Comparison of ENCODE assay signal across 17 cellular contexts in genomic region chr5:125026900-125027731, GRCh38.
DNase-seq lines count a peak whose midpoint lies in the region; ATAC-seq and TF ChIP-seq lines count a peak whose summit lies in the region.
"Had no signal": no experiment of that assay in that cellular context is flagged by ENCODE, and none has a peak within 500 bp of the region (broad histone marks: within the 10 kb centered on the region; RNA-seq: fewer than 3 reads in every experiment).

No MANE protein-coding gene starts in this region.

- H3K27me3 ChIP-seq in prostate gland (replicated peaks; ENCODE audit: insufficient read depth): no peaks in the 10 kb centered on the region

- no peak overlapping the region for H3K4me3 Mint-ChIP-seq in HFFc6
- H3K4me3 Mint-ChIP-seq: CD8-positive, alpha-beta T cell; stimulated activated naive CD8-positive, alpha-beta T cell treated with anti-CD3 and anti-CD28 coated beads, Interleukin-15, Interleukin-2, amounts not matched to agents 100 ng/mL and 50 ng/mL, for 24 hours had no signal

- no peaks in the 10 kb centered on the region for H3K36me3 Mint-ChIP-seq in HFFc6 (ENCODE audit: low read depth)
- H3K36me3 Mint-ChIP-seq: CD8-positive, alpha-beta T cell had no signal

- peak; percentile 93 for ATAC-seq in esophagus mucosa
- no peak for ATAC-seq in GM18861 (IDR thresholded peaks at IDR 0.05; ENCODE audit: unreplicated experiment)
- no peak for ATAC-seq in GM21367 (IDR thresholded peaks at IDR 0.05; ENCODE audit: unreplicated experiment)
- ATAC-seq: CD8-positive, alpha-beta T cell had no signal

- H3K4me3 ChIP-seq in prostate gland: no peak overlapping the region
- H3K4me3 ChIP-seq: coronary artery had no signal

- no peak overlapping the region for H3K27ac Mint-ChIP-seq in HFFc6
- H3K27ac Mint-ChIP-seq: CD8-positive, alpha-beta T cell; stimulated activated naive CD8-positive, alpha-beta T cell treated with anti-CD3 and anti-CD28 coated beads, Interleukin-15, Interleukin-2, amounts not matched to agents 100 ng/mL and 50 ng/mL, for 24 hours had no signal

- no peak for TF ChIP-seq POLR2A in prostate gland (IDR thresholded peaks at IDR 0.05)

- peaks cover 3% of the 10 kb centered on the region; the same call in 1 of the 2 replicates for H3K27me3 Mint-ChIP-seq in HFFc6 (ENCODE audit: insufficient read depth)
- H3K27me3 Mint-ChIP-seq: stimulated activated naive CD8-positive, alpha-beta T cell treated with anti-CD3 and anti-CD28 coated beads, Interleukin-15, Interleukin-2, amounts not matched to agents 100 ng/mL and 50 ng/mL, for 24 hours had no signal

- intact Hi-C loops in prostate gland (cut with DNase I): no loop called here

- H3K4me1 ChIP-seq in prostate gland (replicated peaks): no peaks in the 10 kb centered on the region

- no peaks in the 10 kb centered on the region for H3K9me3 Mint-ChIP-seq in HFFc6
- H3K9me3 Mint-ChIP-seq: CD8-positive, alpha-beta T cell had no signal

- 62% methylated on average over 6 of the region's 6 CpGs for WGBS in prostate gland

- no peak overlapping the region for H3K27ac ChIP-seq in prostate gland
- H3K27ac ChIP-seq: coronary artery had no signal

- TF ChIP-seq RAD21 in Ishikawa (IDR thresholded peaks at IDR 0.05; ENCODE audit: low read depth): no peak

- TF ChIP-seq CTCF in prostate gland (IDR thresholded peaks at IDR 0.05): no peak
- TF ChIP-seq CTCF in HFFc6 (IDR thresholded peaks at IDR 0.05): no peak

- no peaks in the 10 kb centered on the region for H3K36me3 ChIP-seq in prostate gland

- H3K4me1 Mint-ChIP-seq in HFFc6 (ENCODE audit: low read depth): peaks cover 9% of the 10 kb centered on the region

- no peak; the same call in 1 of the 2 replicates for TF ChIP-seq EP300 in Ishikawa (IDR thresholded peaks at IDR 0.05; ENCODE audit: borderline replicate concordance)

- peak; percentile 21 for DNase-seq in NCI-H748 treated with DMSO at 0.1 percent for 48 hours (lab: John Stamatoyannopoulos, UW)
- peak; percentile 52 for DNase-seq in prostate gland (ENCODE audit: low spot score)
- DNase-seq in putamen (ENCODE audit: low spot score): no peak
- DNase-seq in HFFc6: no peak
- DNase-seq: activated CD4-positive, alpha-beta T cell treated with anti-CD3 and anti-CD28 coated beads, Interleukin-2, amount 50 U/mL, for 4 hours; activated gamma-delta T cell; CD8-positive, alpha-beta T cell; foreskin melanocyte; GOT3; nucleus accumbens; stimulated activated CD4-positive, alpha-beta T cell treated with anti-CD3 and anti-CD28 coated beads, Interleukin-4, amount 100 ng/mL, for 24 hours had no signal

- H3K9me3 ChIP-seq in prostate gland: no peaks in the 10 kb centered on the region

TF ChIP-seq in Ishikawa, 13 proteins besides CTCF, POLR2A, EP300 and RAD21:
- peak; percentile 93 for TF ChIP-seq CEBPB (IDR thresholded peaks at IDR 0.05)
- no peak; the same call in none of the 2 replicates for TF ChIP-seq NFIC (IDR thresholded peaks at IDR 0.05)
- peak; percentile 38; the same call in 1 of the 2 replicates for TF ChIP-seq TCF12 (IDR thresholded peaks at IDR 0.05; ENCODE audit: low read depth)

Comparison
In these comparisons a context has a peak if more than half of its experiments do, and no peak if none do; other contexts are left out.
1. DNase-seq: peak in NCI-H748 treated with DMSO at 0.1 percent for 48 hours (single experiment) and prostate gland (single experiment); none in putamen (single experiment) and HFFc6 (single experiment).